Comparison of ENCODE assay signal across 1 cellular context in genomic region chr10:92753865-92754264, GRCh38.
TF ChIP-seq lines count a peak whose summit lies in the region.

No MANE protein-coding gene starts in this region.

TF ChIP-seq in K562, 482 proteins besides CTCF, POLR2A, EP300 and RAD21 (continued from another document and continues in another):
- TF ChIP-seq ELK3 (CRISPR knock-in tag; IDR thresholded peaks at IDR 0.05): no peak
- no peak for TF ChIP-seq IFI16 (CRISPR knock-in tag; IDR thresholded peaks at IDR 0.05)
- TF ChIP-seq, protein P1, sequence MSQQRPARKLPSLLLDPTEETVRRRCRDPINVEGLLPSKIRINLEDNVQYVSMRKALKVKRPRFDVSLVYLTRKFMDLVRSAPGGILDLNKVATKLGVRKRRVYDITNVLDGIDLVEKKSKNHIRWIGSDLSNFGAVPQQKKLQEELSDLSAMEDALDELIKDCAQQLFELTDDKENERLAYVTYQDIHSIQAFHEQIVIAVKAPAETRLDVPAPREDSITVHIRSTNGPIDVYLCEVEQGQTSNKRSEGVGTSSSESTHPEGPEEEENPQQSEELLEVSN (IDR thresholded peaks at IDR 0.05; ENCODE audit: borderline replicate concordance in 1 of 2, extremely low read depth in 1 of 2, insufficient read depth in 1 of 2, insufficient read length in 1 of 2, low read depth in 1 of 2, low read length in 1 of 2, poor library complexity in 1 of 2, severe bottlenecking in 1 of 2): peak; percentile 58 to 80
- no peak for TF ChIP-seq SREBF2 (CRISPR knock-in tag; IDR thresholded peaks at IDR 0.05)
- 0 out of 2 replicates have a peak, but pooled peaks have one; percentile 47 for TF ChIP-seq SMARCA4 (IDR thresholded peaks at IDR 0.05)
- no peak for TF ChIP-seq NFXL1 (CRISPR knock-in tag; IDR thresholded peaks at IDR 0.05)
- no peak for TF ChIP-seq SAFB (IDR thresholded peaks at IDR 0.05; ENCODE audit: borderline replicate concordance, low read depth, low read length)
- TF ChIP-seq ZNF436 (CRISPR knock-in tag; IDR thresholded peaks at IDR 0.05): no peak
- no peak for TF ChIP-seq ZNF551 (CRISPR knock-in tag; IDR thresholded peaks at IDR 0.05)
- no peak for TF ChIP-seq JUND (IDR thresholded peaks at IDR 0.05; ENCODE audit: borderline replicate concordance, low read depth, low read length)
- TF ChIP-seq JUND (tag; IDR thresholded peaks at IDR 0.05; ENCODE audit: borderline replicate concordance, low read depth, low read length): peak; percentile 14; the same call in 1 of the 3 replicates
- TF ChIP-seq RAD51 (IDR thresholded peaks at IDR 0.05; ENCODE audit: borderline replicate concordance, low read depth): peak; percentile 68; the same call in 1 of the 2 replicates
- peak in 1 of 2 experiments; percentile 57; a peak in 1 of 4 replicates for TF ChIP-seq ZNF639 (CRISPR knock-in tag; conservative IDR thresholded peaks at IDR 0.05 in 1 of 2, IDR thresholded peaks at IDR 0.05 in 1 of 2)
- TF ChIP-seq FOXJ2 (tag; IDR thresholded peaks at IDR 0.05): peak; percentile 53; the same call in 1 of the 2 replicates
- TF ChIP-seq TCF3 (CRISPR knock-in tag; IDR thresholded peaks at IDR 0.05): peak; percentile 76
- TF ChIP-seq KLF1 (tag; IDR thresholded peaks at IDR 0.05): no peak
- no peak for TF ChIP-seq ZNF75A (CRISPR knock-in tag; IDR thresholded peaks at IDR 0.05)
- no peak for TF ChIP-seq ZNF407 (IDR thresholded peaks at IDR 0.05; ENCODE audit: low read depth)
- no peak for TF ChIP-seq DIDO1 (tag; IDR thresholded peaks at IDR 0.05; ENCODE audit: low read depth)
- TF ChIP-seq, protein P2, sequence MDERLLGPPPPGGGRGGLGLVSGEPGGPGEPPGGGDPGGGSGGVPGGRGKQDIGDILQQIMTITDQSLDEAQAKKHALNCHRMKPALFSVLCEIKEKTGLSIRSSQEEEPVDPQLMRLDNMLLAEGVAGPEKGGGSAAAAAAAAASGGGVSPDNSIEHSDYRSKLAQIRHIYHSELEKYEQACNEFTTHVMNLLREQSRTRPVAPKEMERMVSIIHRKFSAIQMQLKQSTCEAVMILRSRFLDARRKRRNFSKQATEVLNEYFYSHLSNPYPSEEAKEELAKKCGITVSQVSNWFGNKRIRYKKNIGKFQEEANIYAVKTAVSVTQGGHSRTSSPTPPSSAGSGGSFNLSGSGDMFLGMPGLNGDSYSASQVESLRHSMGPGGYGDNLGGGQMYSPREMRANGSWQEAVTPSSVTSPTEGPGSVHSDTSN (CRISPR knock-in tag; IDR thresholded peaks at IDR 0.05; ENCODE audit: low read depth): no peak
- TF ChIP-seq, protein P2 (tag; conservative IDR thresholded peaks at IDR 0.05; ENCODE audit: low read depth): no peak
- TF ChIP-seq NBN (IDR thresholded peaks at IDR 0.05; ENCODE audit: low read depth): no peak
- peak; percentile 95 for TF ChIP-seq MYC (IDR thresholded peaks at IDR 0.05; ENCODE audit: low read depth, low read length)
- TF ChIP-seq MYC (CRISPR knock-in tag; IDR thresholded peaks at IDR 0.05; ENCODE audit: borderline replicate concordance, low read depth): no peak
- no peak for TF ChIP-seq CHD1 (IDR thresholded peaks at IDR 0.05; ENCODE audit: low read length)
- TF ChIP-seq STAT5A (IDR thresholded peaks at IDR 0.05; ENCODE audit: borderline replicate concordance, low read length): peak; percentile 47; the same call in 1 of the 2 replicates
- no peak for TF ChIP-seq KAT2B (IDR thresholded peaks at IDR 0.05; ENCODE audit: low read depth, low read length)
- no peak for TF ChIP-seq PURB (CRISPR knock-in tag; IDR thresholded peaks at IDR 0.05; ENCODE audit: low read depth)
- no peak for TF ChIP-seq SIRT6 (IDR thresholded peaks at IDR 0.05; ENCODE audit: low read depth, low read length)
- no peak for TF ChIP-seq TAF15 (IDR thresholded peaks at IDR 0.05; ENCODE audit: low read depth, low read length)
- TF ChIP-seq PYGO2 (tag; IDR thresholded peaks at IDR 0.05): no peak
- no peak for TF ChIP-seq HDAC6 (IDR thresholded peaks at IDR 0.05; ENCODE audit: low read depth, low read length)
- no peak for TF ChIP-seq MTA1 (IDR thresholded peaks at IDR 0.05; ENCODE audit: borderline replicate concordance)
- peak; percentile 38; the same call in 1 of the 2 replicates for TF ChIP-seq NCOR1 (IDR thresholded peaks at IDR 0.05)
- 0 out of 2 replicates have a peak, but pooled peaks have one; percentile 21 for TF ChIP-seq DDX20 (tag; IDR thresholded peaks at IDR 0.05; ENCODE audit: low read depth)
- TF ChIP-seq, protein P3, sequence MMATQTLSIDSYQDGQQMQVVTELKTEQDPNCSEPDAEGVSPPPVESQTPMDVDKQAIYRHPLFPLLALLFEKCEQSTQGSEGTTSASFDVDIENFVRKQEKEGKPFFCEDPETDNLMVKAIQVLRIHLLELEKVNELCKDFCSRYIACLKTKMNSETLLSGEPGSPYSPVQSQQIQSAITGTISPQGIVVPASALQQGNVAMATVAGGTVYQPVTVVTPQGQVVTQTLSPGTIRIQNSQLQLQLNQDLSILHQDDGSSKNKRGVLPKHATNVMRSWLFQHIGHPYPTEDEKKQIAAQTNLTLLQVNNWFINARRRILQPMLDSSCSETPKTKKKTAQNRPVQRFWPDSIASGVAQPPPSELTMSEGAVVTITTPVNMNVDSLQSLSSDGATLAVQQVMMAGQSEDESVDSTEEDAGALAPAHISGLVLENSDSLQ (IDR thresholded peaks at IDR 0.05): no peak
- no peak for TF ChIP-seq RBM22 (IDR thresholded peaks at IDR 0.05; ENCODE audit: low read depth, low read length, poor library complexity, severe bottlenecking)
- TF ChIP-seq ZC3H11A (IDR thresholded peaks at IDR 0.05; ENCODE audit: low read depth, low read length): no peak
- no peak for TF ChIP-seq POLR2B (IDR thresholded peaks at IDR 0.05; ENCODE audit: low read depth, partially characterized antibody)
- TF ChIP-seq, protein P4, sequence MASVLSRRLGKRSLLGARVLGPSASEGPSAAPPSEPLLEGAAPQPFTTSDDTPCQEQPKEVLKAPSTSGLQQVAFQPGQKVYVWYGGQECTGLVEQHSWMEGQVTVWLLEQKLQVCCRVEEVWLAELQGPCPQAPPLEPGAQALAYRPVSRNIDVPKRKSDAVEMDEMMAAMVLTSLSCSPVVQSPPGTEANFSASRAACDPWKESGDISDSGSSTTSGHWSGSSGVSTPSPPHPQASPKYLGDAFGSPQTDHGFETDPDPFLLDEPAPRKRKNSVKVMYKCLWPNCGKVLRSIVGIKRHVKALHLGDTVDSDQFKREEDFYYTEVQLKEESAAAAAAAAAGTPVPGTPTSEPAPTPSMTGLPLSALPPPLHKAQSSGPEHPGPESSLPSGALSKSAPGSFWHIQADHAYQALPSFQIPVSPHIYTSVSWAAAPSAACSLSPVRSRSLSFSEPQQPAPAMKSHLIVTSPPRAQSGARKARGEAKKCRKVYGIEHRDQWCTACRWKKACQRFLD (CRISPR knock-in tag; IDR thresholded peaks at IDR 0.05): peak; percentile 44; the same call in 1 of the 2 replicates
- no peak for TF ChIP-seq ETS1 (conservative IDR thresholded peaks at IDR 0.05; ENCODE audit: control insufficient read depth, low read depth, low read length)
- TF ChIP-seq PHF21A (IDR thresholded peaks at IDR 0.05; ENCODE audit: borderline replicate concordance, low read depth): no peak
